Comparison of ENCODE assay signal across 1 cellular context in the genomic region with DNA sequence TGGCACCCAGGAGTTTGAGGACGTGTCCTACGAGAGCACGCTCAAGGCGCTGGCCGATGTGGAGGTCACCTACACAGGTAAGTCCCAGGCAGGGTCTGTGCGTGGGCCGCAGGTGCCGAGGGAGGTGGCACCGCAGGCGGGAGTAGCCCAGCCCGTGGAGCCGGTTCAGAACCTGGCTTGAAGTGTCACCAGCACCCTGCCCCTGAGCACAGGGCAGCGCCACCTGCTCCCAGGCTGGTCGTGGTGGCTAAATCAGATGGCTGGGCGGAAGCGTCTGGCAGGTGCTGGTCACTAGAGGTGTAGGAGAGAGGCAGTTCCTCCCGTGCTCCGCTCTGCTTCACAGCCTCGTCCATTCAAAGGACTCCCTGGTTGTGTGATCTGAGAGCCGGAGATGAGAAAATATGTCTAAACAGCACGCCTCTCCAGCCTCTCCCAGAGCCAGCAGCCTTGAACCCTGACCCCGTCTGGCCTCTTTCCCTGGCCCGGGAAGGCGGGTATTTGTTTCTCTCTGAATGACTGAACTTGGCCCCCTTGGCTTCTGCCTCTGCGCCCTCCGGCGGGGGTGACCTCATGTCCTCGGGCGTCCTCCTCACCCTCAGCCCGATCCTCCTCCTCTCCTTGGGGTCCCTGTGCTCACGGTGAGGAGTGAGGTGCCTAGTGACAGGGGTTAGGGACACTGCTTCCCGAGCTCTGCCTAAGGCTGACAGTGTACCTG.
TF ChIP-seq lines count a peak whose summit lies in the region.

No MANE protein-coding gene starts in this region.

TF ChIP-seq in HepG2, 621 proteins besides CTCF, POLR2A, EP300 and RAD21 (continues in another document):
- TF ChIP-seq RARA (CRISPR knock-in tag; IDR thresholded peaks at IDR 0.05) (peak; percentile 100), NCOR1 (IDR thresholded peaks at IDR 0.05; ENCODE audit: borderline replicate concordance, low read length) (peak; percentile 88; the same call in 1 of the 2 replicates), TEAD3 (CRISPR knock-in tag; optimal IDR thresholded peaks at IDR 0.05; ENCODE audit: borderline replicate concordance) (peak; percentile 80), SRF (IDR thresholded peaks at IDR 0.05; ENCODE audit: low read depth, low read length) (no peak), PCBP1 (IDR thresholded peaks at IDR 0.05; ENCODE audit: borderline replicate concordance, low read depth, low read length) (no peak), NR2F2 (IDR thresholded peaks at IDR 0.05; ENCODE audit: borderline replicate concordance, low read depth) (peak; percentile 94), IRF2 (CRISPR knock-in tag; IDR thresholded peaks at IDR 0.05) (no peak; the same call in 1 of the 2 replicates), FOXK1 (CRISPR knock-in tag; IDR thresholded peaks at IDR 0.05; ENCODE audit: borderline replicate concordance, low read depth) (peak; percentile 89; the same call in 1 of the 2 replicates), KLF13 (CRISPR knock-in tag; IDR thresholded peaks at IDR 0.05) (no peak), KLF9 (CRISPR knock-in tag; IDR thresholded peaks at IDR 0.05; ENCODE audit: low read depth) (0 out of 2 replicates have a peak, but pooled peaks have one; percentile 34), YY1 (IDR thresholded peaks at IDR 0.05; ENCODE audit: insufficient read depth, insufficient replicate concordance, low read depth, low read length) (peak; percentile 15), THAP11 (CRISPR knock-in tag; IDR thresholded peaks at IDR 0.05) (peak; percentile 71; the same call in 1 of the 2 replicates), MYC (CRISPR knock-in tag; IDR thresholded peaks at IDR 0.05; ENCODE audit: borderline replicate concordance) (peak; percentile 68; the same call in 1 of the 2 replicates), AHR (CRISPR knock-in tag; IDR thresholded peaks at IDR 0.05) (0 out of 2 replicates have a peak, but pooled peaks have one; percentile 31), AKAP8 (CRISPR knock-in tag; IDR thresholded peaks at IDR 0.05) (no peak), MEF2D (CRISPR knock-in tag; IDR thresholded peaks at IDR 0.05) (peak; percentile 93), DPF2 (CRISPR knock-in tag; IDR thresholded peaks at IDR 0.05; ENCODE audit: borderline replicate concordance, low read depth) (peak; percentile 74; the same call in 1 of the 2 replicates), TBX2 (CRISPR knock-in tag; IDR thresholded peaks at IDR 0.05; ENCODE audit: borderline replicate concordance) (peak; percentile 91), ZFP36L1 (CRISPR knock-in tag; IDR thresholded peaks at IDR 0.05) (0 out of 2 replicates have a peak, but pooled peaks have one; percentile 55), THYN1 (CRISPR knock-in tag; IDR thresholded peaks at IDR 0.05; ENCODE audit: borderline replicate concordance, low read depth) (no peak), KMT2A (CRISPR knock-in tag; IDR thresholded peaks at IDR 0.05) (peak; percentile 65), ETV5 (CRISPR knock-in tag; IDR thresholded peaks at IDR 0.05; ENCODE audit: borderline replicate concordance) (peak; percentile 63; the same call in 1 of the 2 replicates), ZNF761 (CRISPR knock-in tag; conservative IDR thresholded peaks at IDR 0.05) (0 out of 2 replicates have a peak, but pooled peaks have one; percentile 17), ARHGAP35 (CRISPR knock-in tag; IDR thresholded peaks at IDR 0.05; ENCODE audit: borderline replicate concordance) (no peak), RBFOX2 (IDR thresholded peaks at IDR 0.05; ENCODE audit: low read depth, low read length) (peak; percentile 55; the same call in 1 of the 2 replicates), SP140L (CRISPR knock-in tag; IDR thresholded peaks at IDR 0.05; ENCODE audit: borderline replicate concordance) (0 out of 2 replicates have a peak, but pooled peaks have one; percentile 29), ZNF205 (CRISPR knock-in tag; IDR thresholded peaks at IDR 0.05) (peak; percentile 88), ZFP62 (CRISPR knock-in tag; IDR thresholded peaks at IDR 0.05) (no peak), HDAC6 (IDR thresholded peaks at IDR 0.05; ENCODE audit: low read depth, low read length) (no peak), SIN3A (IDR thresholded peaks at IDR 0.05; ENCODE audit: borderline replicate concordance, low read depth, low read length) (peak; percentile 76; the same call in 1 of the 2 replicates), ZSCAN21 (CRISPR knock-in tag; IDR thresholded peaks at IDR 0.05; ENCODE audit: borderline replicate concordance) (peak; percentile 63; the same call in 1 of the 2 replicates), PAWR (CRISPR knock-in tag; IDR thresholded peaks at IDR 0.05; ENCODE audit: borderline replicate concordance) (no peak), ZNF446 (CRISPR knock-in tag; IDR thresholded peaks at IDR 0.05) (no peak), REL (CRISPR knock-in tag; conservative IDR thresholded peaks at IDR 0.05) (no peak), STAG1 (CRISPR knock-in tag; IDR thresholded peaks at IDR 0.05) (no peak), ZNF326 (CRISPR knock-in tag; IDR thresholded peaks at IDR 0.05; ENCODE audit: borderline replicate concordance) (no peak), ZSCAN12 (CRISPR knock-in tag; IDR thresholded peaks at IDR 0.05) (no peak), REPIN1 (CRISPR knock-in tag; IDR thresholded peaks at IDR 0.05; ENCODE audit: borderline replicate concordance, low read depth) (peak; percentile 72; the same call in 1 of the 2 replicates), ZKSCAN5 (CRISPR knock-in tag; IDR thresholded peaks at IDR 0.05) (peak; percentile 74; the same call in 1 of the 2 replicates)
- TF ChIP-seq, protein P1, sequence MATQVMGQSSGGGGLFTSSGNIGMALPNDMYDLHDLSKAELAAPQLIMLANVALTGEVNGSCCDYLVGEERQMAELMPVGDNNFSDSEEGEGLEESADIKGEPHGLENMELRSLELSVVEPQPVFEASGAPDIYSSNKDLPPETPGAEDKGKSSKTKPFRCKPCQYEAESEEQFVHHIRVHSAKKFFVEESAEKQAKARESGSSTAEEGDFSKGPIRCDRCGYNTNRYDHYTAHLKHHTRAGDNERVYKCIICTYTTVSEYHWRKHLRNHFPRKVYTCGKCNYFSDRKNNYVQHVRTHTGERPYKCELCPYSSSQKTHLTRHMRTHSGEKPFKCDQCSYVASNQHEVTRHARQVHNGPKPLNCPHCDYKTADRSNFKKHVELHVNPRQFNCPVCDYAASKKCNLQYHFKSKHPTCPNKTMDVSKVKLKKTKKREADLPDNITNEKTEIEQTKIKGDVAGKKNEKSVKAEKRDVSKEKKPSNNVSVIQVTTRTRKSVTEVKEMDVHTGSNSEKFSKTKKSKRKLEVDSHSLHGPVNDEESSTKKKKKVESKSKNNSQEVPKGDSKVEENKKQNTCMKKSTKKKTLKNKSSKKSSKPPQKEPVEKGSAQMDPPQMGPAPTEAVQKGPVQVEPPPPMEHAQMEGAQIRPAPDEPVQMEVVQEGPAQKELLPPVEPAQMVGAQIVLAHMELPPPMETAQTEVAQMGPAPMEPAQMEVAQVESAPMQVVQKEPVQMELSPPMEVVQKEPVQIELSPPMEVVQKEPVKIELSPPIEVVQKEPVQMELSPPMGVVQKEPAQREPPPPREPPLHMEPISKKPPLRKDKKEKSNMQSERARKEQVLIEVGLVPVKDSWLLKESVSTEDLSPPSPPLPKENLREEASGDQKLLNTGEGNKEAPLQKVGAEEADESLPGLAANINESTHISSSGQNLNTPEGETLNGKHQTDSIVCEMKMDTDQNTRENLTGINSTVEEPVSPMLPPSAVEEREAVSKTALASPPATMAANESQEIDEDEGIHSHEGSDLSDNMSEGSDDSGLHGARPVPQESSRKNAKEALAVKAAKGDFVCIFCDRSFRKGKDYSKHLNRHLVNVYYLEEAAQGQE (IDR thresholded peaks at IDR 0.05; ENCODE audit: borderline replicate concordance in 1 of 2, low read depth in 1 of 2, low read length in 2 of 2), result no peak; a peak in 1 of 4 replicates
- TF ChIP-seq, protein P2, sequence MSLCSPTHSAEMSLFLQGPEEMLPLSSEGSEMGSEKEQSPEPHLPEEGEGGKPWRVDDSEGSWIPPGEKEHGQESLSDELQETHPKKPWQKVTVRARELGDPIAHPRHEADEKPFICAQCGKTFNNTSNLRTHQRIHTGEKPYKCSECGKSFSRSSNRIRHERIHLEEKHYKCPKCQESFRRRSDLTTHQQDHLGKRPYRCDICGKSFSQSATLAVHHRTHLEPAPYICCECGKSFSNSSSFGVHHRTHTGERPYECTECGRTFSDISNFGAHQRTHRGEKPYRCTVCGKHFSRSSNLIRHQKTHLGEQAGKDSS (CRISPR knock-in tag; IDR thresholded peaks at IDR 0.05; ENCODE audit: borderline replicate concordance, low read depth), result peak; percentile 72; the same call in 1 of the 2 replicates
- TF ChIP-seq, protein P3, sequence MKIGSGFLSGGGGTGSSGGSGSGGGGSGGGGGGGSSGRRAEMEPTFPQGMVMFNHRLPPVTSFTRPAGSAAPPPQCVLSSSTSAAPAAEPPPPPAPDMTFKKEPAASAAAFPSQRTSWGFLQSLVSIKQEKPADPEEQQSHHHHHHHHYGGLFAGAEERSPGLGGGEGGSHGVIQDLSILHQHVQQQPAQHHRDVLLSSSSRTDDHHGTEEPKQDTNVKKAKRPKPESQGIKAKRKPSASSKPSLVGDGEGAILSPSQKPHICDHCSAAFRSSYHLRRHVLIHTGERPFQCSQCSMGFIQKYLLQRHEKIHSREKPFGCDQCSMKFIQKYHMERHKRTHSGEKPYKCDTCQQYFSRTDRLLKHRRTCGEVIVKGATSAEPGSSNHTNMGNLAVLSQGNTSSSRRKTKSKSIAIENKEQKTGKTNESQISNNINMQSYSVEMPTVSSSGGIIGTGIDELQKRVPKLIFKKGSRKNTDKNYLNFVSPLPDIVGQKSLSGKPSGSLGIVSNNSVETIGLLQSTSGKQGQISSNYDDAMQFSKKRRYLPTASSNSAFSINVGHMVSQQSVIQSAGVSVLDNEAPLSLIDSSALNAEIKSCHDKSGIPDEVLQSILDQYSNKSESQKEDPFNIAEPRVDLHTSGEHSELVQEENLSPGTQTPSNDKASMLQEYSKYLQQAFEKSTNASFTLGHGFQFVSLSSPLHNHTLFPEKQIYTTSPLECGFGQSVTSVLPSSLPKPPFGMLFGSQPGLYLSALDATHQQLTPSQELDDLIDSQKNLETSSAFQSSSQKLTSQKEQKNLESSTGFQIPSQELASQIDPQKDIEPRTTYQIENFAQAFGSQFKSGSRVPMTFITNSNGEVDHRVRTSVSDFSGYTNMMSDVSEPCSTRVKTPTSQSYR (CRISPR knock-in tag; IDR thresholded peaks at IDR 0.05; ENCODE audit: borderline replicate concordance), result peak; percentile 22; the same call in 1 of the 2 replicates
- TF ChIP-seq, protein P4, sequence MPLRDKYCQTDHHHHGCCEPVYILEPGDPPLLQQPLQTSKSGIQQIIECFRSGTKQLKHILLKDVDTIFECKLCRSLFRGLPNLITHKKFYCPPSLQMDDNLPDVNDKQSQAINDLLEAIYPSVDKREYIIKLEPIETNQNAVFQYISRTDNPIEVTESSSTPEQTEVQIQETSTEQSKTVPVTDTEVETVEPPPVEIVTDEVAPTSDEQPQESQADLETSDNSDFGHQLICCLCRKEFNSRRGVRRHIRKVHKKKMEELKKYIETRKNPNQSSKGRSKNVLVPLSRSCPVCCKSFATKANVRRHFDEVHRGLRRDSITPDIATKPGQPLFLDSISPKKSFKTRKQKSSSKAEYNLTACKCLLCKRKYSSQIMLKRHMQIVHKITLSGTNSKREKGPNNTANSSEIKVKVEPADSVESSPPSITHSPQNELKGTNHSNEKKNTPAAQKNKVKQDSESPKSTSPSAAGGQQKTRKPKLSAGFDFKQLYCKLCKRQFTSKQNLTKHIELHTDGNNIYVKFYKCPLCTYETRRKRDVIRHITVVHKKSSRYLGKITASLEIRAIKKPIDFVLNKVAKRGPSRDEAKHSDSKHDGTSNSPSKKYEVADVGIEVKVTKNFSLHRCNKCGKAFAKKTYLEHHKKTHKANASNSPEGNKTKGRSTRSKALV (CRISPR knock-in tag; IDR thresholded peaks at IDR 0.05), result peak; percentile 41; the same call in 1 of the 2 replicates
- TF ChIP-seq, protein P5, sequence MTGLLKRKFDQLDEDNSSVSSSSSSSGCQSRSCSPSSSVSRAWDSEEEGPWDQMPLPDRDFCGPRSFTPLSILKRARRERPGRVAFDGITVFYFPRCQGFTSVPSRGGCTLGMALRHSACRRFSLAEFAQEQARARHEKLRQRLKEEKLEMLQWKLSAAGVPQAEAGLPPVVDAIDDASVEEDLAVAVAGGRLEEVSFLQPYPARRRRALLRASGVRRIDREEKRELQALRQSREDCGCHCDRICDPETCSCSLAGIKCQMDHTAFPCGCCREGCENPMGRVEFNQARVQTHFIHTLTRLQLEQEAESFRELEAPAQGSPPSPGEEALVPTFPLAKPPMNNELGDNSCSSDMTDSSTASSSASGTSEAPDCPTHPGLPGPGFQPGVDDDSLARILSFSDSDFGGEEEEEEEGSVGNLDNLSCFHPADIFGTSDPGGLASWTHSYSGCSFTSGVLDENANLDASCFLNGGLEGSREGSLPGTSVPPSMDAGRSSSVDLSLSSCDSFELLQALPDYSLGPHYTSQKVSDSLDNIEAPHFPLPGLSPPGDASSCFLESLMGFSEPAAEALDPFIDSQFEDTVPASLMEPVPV (CRISPR knock-in tag; IDR thresholded peaks at IDR 0.05), result 0 out of 2 replicates have a peak, but pooled peaks have one; percentile 47
- TF ChIP-seq, protein P6, sequence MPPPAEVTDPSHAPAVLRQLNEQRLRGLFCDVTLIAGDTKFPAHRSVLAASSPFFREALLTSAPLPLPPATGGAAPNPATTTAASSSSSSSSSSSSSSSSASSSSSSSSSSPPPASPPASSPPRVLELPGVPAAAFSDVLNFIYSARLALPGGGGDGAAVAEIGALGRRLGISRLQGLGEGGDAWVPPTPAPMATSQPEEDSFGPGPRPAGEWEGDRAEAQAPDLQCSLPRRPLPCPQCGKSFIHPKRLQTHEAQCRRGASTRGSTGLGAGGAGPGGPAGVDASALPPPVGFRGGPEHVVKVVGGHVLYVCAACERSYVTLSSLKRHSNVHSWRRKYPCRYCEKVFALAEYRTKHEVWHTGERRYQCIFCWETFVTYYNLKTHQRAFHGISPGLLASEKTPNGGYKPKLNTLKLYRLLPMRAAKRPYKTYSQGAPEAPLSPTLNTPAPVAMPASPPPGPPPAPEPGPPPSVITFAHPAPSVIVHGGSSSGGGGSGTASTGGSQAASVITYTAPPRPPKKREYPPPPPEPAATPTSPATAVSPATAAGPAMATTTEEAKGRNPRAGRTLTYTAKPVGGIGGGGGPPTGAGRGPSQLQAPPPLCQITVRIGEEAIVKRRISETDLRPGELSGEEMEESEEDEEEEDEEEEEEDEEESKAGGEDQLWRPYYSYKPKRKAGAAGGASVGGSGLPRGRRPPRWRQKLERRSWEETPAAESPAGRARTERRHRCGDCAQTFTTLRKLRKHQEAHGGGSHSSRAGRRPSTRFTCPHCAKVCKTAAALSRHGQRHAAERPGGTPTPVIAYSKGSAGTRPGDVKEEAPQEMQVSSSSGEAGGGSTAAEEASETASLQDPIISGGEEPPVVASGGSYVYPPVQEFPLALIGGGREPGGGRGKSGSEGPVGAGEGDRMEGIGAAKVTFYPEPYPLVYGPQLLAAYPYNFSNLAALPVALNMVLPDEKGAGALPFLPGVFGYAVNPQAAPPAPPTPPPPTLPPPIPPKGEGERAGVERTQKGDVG (CRISPR knock-in tag; IDR thresholded peaks at IDR 0.05; ENCODE audit: borderline replicate concordance), result peak; percentile 88; the same call in 1 of the 2 replicates
- TF ChIP-seq, protein P7, sequence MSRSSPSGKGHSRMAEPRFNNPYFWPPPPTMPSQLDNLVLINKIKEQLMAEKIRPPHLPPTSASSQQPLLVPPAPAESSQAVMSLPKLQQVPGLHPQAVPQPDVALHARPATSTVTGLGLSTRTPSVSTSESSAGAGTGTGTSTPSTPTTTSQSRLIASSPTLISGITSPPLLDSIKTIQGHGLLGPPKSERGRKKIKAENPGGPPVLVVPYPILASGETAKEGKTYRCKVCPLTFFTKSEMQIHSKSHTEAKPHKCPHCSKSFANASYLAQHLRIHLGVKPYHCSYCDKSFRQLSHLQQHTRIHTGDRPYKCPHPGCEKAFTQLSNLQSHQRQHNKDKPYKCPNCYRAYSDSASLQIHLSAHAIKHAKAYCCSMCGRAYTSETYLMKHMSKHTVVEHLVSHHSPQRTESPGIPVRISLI (CRISPR knock-in tag; IDR thresholded peaks at IDR 0.05; ENCODE audit: borderline replicate concordance), result peak; percentile 32; the same call in 1 of the 2 replicates
